18 cellular contexts compared by ENCODE assay signal in the genomic region with DNA sequence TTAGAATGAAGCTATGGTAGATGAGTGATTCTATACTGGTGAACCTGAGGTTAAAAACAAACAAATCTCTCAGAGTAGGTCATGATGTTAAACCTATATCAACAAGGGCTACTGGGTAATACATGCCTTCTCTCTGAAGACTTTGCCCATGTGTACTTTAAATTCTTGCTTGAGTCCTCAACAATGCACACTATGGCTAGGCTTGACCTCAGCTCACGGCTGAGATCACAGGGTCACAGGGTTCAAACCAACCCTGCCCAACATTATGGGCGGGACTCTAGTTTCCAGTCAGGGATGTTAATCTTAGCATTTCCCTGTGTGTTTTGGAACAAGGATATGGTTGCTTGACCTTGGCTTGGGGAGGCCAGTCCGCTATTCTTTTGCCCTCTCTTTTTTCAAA. TPM values are rescaled to one million over a fixed set of nuclear protein-coding genes. Genes with fewer than 3 reads are reported as not detected.
DNase-seq lines count a peak whose midpoint lies in the region; ATAC-seq, FAIRE-seq and TF ChIP-seq lines count a peak whose summit lies in the region.
"Had no signal": no experiment of that assay in that cellular context is flagged by ENCODE, and none has a peak within 500 bp of the region (broad histone marks: within the 10 kb centered on the region; RNA-seq: fewer than 3 reads in every experiment).

No MANE protein-coding gene starts in this region.

- H3K4me1 ChIP-seq in gastroesophageal sphincter (no peaks in the 10 kb centered on the region), small intestine (ENCODE audit: control insufficient read depth in 2 of 2, insufficient read depth in 1 of 2, low read depth in 1 of 2, low read length in 1 of 2) (peaks cover 0 to 5% of the 10 kb centered on the region in 2 donors), A673 (ENCODE audit: insufficient read depth, low read length, poor library complexity, severe bottlenecking) (no peaks in the 10 kb centered on the region), osteoblast (ENCODE audit: insufficient read depth, low read length) (no peaks in the 10 kb centered on the region)

- TF ChIP-seq POLR2A in gastroesophageal sphincter (IDR thresholded peaks at IDR 0.05) = no peak

- no peaks in the 10 kb centered on the region for H3K27me3 ChIP-seq in gastroesophageal sphincter
- no peaks in the 10 kb centered on the region for H3K27me3 ChIP-seq in small intestine (ENCODE audit: control insufficient read depth in 2 of 2, insufficient read depth in 2 of 2, low read length in 2 of 2)
- H3K27me3 ChIP-seq in A673 (replicated peaks; ENCODE audit: insufficient read depth, low read depth, low read length, poor library complexity) = peaks cover 6% of the 10 kb centered on the region
- no peaks in the 10 kb centered on the region for H3K27me3 ChIP-seq in osteoblast (ENCODE audit: insufficient read depth, low read length)
- H3K27me3 ChIP-seq: thyroid gland had no signal

- intact Hi-C loops in activated CD4-positive, alpha-beta memory T cell treated with anti-CD3 and anti-CD28 coated beads for 36 hours (cut with micrococcal nuclease) = loop anchor here (1.0 to 10.0 kb wide), 3 partner anchors 68 to 479 kb away; a partner anchor contains a TSS
- intact Hi-C loops in A673 (cut with micrococcal nuclease; ENCODE audit: unreplicated experiment) = no loop called here

- no peaks in the 10 kb centered on the region for H3K27me3 Mint-ChIP-seq in activated T-cell treated with anti-CD3 and anti-CD28 coated beads, Interleukin-2, amount 50 U/mL, for 72 hours (ENCODE audit: low read depth)
- no peaks in the 10 kb centered on the region for H3K27me3 Mint-ChIP-seq in activated CD4-positive, alpha-beta memory T cell treated with anti-CD3 and anti-CD28 coated beads for 36 hours

- no TSS peak for BruUV-seq in A673 (replicated peaks; lab: Mats Ljungman, UMichigan)

- no peak overlapping the region for H3K27ac ChIP-seq in gastroesophageal sphincter
- H3K27ac ChIP-seq in small intestine (ENCODE audit: low read depth in 1 of 2, low read length in 1 of 2) = no peak overlapping the region
- no peak overlapping the region for H3K27ac ChIP-seq in A673 (ENCODE audit: low read depth, low read length, poor library complexity, severe bottlenecking)
- H3K27ac ChIP-seq in osteoblast (ENCODE audit: low read depth, low read length) = no peak overlapping the region
- H3K27ac ChIP-seq: thyroid gland had no signal

- H3K36me3 Mint-ChIP-seq in activated T-cell treated with anti-CD3 and anti-CD28 coated beads, Interleukin-2, amount 50 U/mL, for 72 hours (ENCODE audit: insufficient read depth in 2 of 2) = peaks cover 28 to 48% of the 10 kb centered on the region in 2 donors
- H3K36me3 Mint-ChIP-seq in activated CD4-positive, alpha-beta memory T cell treated with anti-CD3 and anti-CD28 coated beads for 36 hours = peaks cover 84% of the 10 kb centered on the region
- H3K36me3 Mint-ChIP-seq: naive B cell had no signal

- WGBS in gastroesophageal sphincter (ENCODE audit: low coverage in 1 of 2), 2 donors = 70 to 80% methylated on average over 2 to 3 of the region's 3 CpGs
- 53 to 61% (median 54%) methylated on average over 3 of the region's 3 CpGs for WGBS in small intestine, 3 donors

- H4K20me1 ChIP-seq in osteoblast (ENCODE audit: insufficient read depth, low read length) = no peaks in the 10 kb centered on the region

- POLR2A ChIA-PET in activated CD4-positive, alpha-beta memory T cell treated with anti-CD3 and anti-CD28 coated beads for 36 hours (lab: Charles Lee) = interaction anchor here (0.7 to 11.4 kb wide), 11 partner anchors 6 to 230 kb away, joined by 3 to 204 read pairs (median 5); a partner anchor contains a TSS
- POLR2A ChIA-PET in A673 (lab: Charles Lee; ENCODE audit: low non-redundant PET) = no interaction called here

- ATAC-seq in activated T-cell treated with anti-CD3 and anti-CD28 coated beads, Interleukin-2, amount 50 U/mL, for 72 hours (replicated peaks in 1 of 2) = peak; percentile 23 to 26
- peak; percentile 34 for ATAC-seq in gastroesophageal sphincter

- peaks cover 3 to 4% of the 10 kb centered on the region in 2 donors for H3K9me3 Mint-ChIP-seq in activated T-cell treated with anti-CD3 and anti-CD28 coated beads, Interleukin-2, amount 50 U/mL, for 72 hours
- H3K9me3 Mint-ChIP-seq in activated CD4-positive, alpha-beta memory T cell treated with anti-CD3 and anti-CD28 coated beads for 36 hours = no peaks in the 10 kb centered on the region

- CTCF ChIA-PET in activated CD4-positive, alpha-beta memory T cell treated with anti-CD3 and anti-CD28 coated beads for 36 hours (lab: Charles Lee) = no interaction called here
- CTCF ChIA-PET in A673 (lab: Charles Lee) = no interaction called here

- H3K4me3 Mint-ChIP-seq in activated T-cell treated with anti-CD3 and anti-CD28 coated beads, Interleukin-2, amount 50 U/mL, for 72 hours = peak overlapping the region; percentile 88 to 100
- peak overlapping the region; percentile 86 for H3K4me3 Mint-ChIP-seq in activated CD4-positive, alpha-beta memory T cell treated with anti-CD3 and anti-CD28 coated beads for 36 hours
- H3K4me3 Mint-ChIP-seq: naive B cell had no signal

- H3K4me1 Mint-ChIP-seq in activated T-cell treated with anti-CD3 and anti-CD28 coated beads, Interleukin-2, amount 50 U/mL, for 72 hours (ENCODE audit: low read depth) = peaks cover 93% of the 10 kb centered on the region
- H3K4me1 Mint-ChIP-seq in activated CD4-positive, alpha-beta memory T cell treated with anti-CD3 and anti-CD28 coated beads for 36 hours (ENCODE audit: low read depth) = peaks cover 84% of the 10 kb centered on the region

- no peak for FAIRE-seq in small intestine (lab: Jason Lieb, UNC)
- FAIRE-seq: colon had no signal

- DNase-seq in activated T-cell treated with anti-CD3 and anti-CD28 coated beads, Interleukin-2, amount 50 U/mL, for 72 hours = no peak
- DNase-seq in activated T-cell treated with anti-CD3 and anti-CD28 coated beads for 4 hours (no peak), small intestine (peak; percentile 51), A673 (ENCODE audit: low spot score) (no peak), anterior cingulate cortex (lab: John Stamatoyannopoulos, UW) (no peak), osteoblast (ENCODE audit: insufficient read length, low spot score, missing footprints) (no peak)
- peak; percentile 57 for DNase-seq in activated CD4-positive, alpha-beta memory T cell treated with anti-CD3 and anti-CD28 coated beads for 36 hours
- DNase-seq: Calu3; GF-D8; head of caudate nucleus; KBM-7; naive B cell; NCI-H1417 treated with DMSO at 0.1 percent for 48 hours; stimulated activated CD4-positive, alpha-beta T cell treated with anti-CD3 and anti-CD28 coated beads, Interleukin-1b, Interleukin-23, amount 100 ng/mL, for 48 hours; thyroid gland had no signal

- H2AFZ ChIP-seq in osteoblast (ENCODE audit: low read length) = no peak overlapping the region

- no peak overlapping the region for H3K4me2 ChIP-seq in osteoblast (ENCODE audit: insufficient read depth, low read length)

- H3K9me3 ChIP-seq in gastroesophageal sphincter (no peaks in the 10 kb centered on the region), small intestine (ENCODE audit: control insufficient read depth, low read depth) (no peaks in the 10 kb centered on the region), A673 (ENCODE audit: low read depth, low read length, poor library complexity, severe bottlenecking) (no peaks in the 10 kb centered on the region), osteoblast (ENCODE audit: low read depth, low read length) (no peaks in the 10 kb centered on the region)
- H3K9me3 ChIP-seq: thyroid gland had no signal

- TF ChIP-seq EP300 in gastroesophageal sphincter (IDR thresholded peaks at IDR 0.05) = no peak

- H3K79me2 ChIP-seq in osteoblast (ENCODE audit: insufficient read depth, low read length) = no peaks in the 10 kb centered on the region

- H3K36me3 ChIP-seq in gastroesophageal sphincter (no peaks in the 10 kb centered on the region), small intestine (ENCODE audit: control insufficient read depth in 2 of 2, insufficient read depth in 2 of 2, low read length in 2 of 2) (no peaks in the 10 kb centered on the region), A673 (ENCODE audit: insufficient read depth, low read length, poor library complexity, severe bottlenecking) (no peaks in the 10 kb centered on the region), osteoblast (ENCODE audit: insufficient read depth, low read length) (no peaks in the 10 kb centered on the region)
- H3K36me3 ChIP-seq: thyroid gland had no signal

- no peak overlapping the region for H3K4me3 ChIP-seq in gastroesophageal sphincter
- no peak overlapping the region for H3K4me3 ChIP-seq in small intestine (ENCODE audit: low read depth in 1 of 2, low read length in 2 of 2)
- H3K4me3 ChIP-seq in A673 (ENCODE audit: low read depth, low read length, poor library complexity, severe bottlenecking) = no peak overlapping the region
- H3K4me3 ChIP-seq in osteoblast (ENCODE audit: insufficient read depth, low read length) = no peak overlapping the region
- H3K4me3 ChIP-seq: thyroid gland had no signal

- TF ChIP-seq CTCF in gastroesophageal sphincter (IDR thresholded peaks at IDR 0.05) = no peak
- TF ChIP-seq CTCF in A673 (conservative IDR thresholded peaks at IDR 0.05; ENCODE audit: low read depth, low read length) = no peak
- TF ChIP-seq CTCF in osteoblast (IDR thresholded peaks at IDR 0.05; ENCODE audit: extremely low read depth, low read depth, low read length) = no peak

- H3K27ac Mint-ChIP-seq in activated T-cell treated with anti-CD3 and anti-CD28 coated beads, Interleukin-2, amount 50 U/mL, for 72 hours = peak overlapping the region; percentile 82
- peak overlapping the region; percentile 99 for H3K27ac Mint-ChIP-seq in activated CD4-positive, alpha-beta memory T cell treated with anti-CD3 and anti-CD28 coated beads for 36 hours
- H3K27ac Mint-ChIP-seq: naive B cell had no signal

RNA-seq across cellular contexts. Expression of a gene that starts 7.7 kb away (rescaled TPM):
- 100 to 1,000 TPM; 177 to 206 TPM for total RNA-seq in activated T-cell treated with anti-CD3 and anti-CD28 coated beads, Interleukin-2, amount 50 U/mL, for 72 hours
- 100 to 1,000 TPM; 279 to 285 TPM for total RNA-seq in activated CD4-positive, alpha-beta memory T cell treated with anti-CD3 and anti-CD28 coated beads for 36 hours
- total RNA-seq in gastroesophageal sphincter = 1 to 10 TPM in 2 of 4 donors, under 1 TPM in 2; 0.19 to 2.3 (median 1.4) TPM
- under 1 TPM; under 0.01 to 0.31 (median 0.22) TPM for polyA plus RNA-seq in small intestine
- not detected in 2 replicates for total RNA-seq in A673 (2021)
- total RNA-seq in osteoblast = not detected in 2 replicates
- total RNA-seq: Calu3, kidney epithelial cell had no signal

Comparison
In these comparisons a context has a peak if more than half of its experiments do, and no peak if none do; other contexts are left out.
1. DNase-seq: peak in activated CD4-positive, alpha-beta memory T cell treated with anti-CD3 and anti-CD28 coated beads for 36 hours (single experiment) and small intestine (single experiment); none in activated T-cell treated with anti-CD3 and anti-CD28 coated beads, Interleukin-2, amount 50 U/mL, for 72 hours (0 of 2), activated T-cell treated with anti-CD3 and anti-CD28 coated beads for 4 hours (single experiment), A673 (single experiment), anterior cingulate cortex (0 of 58) and osteoblast (single experiment).
2. RNA of a gene that starts 7.7 kb away (total RNA-seq): 279 to 285 TPM in activated CD4-positive, alpha-beta memory T cell treated with anti-CD3 and anti-CD28 coated beads for 36 hours and 177 to 206 TPM in activated T-cell treated with anti-CD3 and anti-CD28 coated beads, Interleukin-2, amount 50 U/mL, for 72 hours; 0.19 to 2.3 TPM in gastroesophageal sphincter, not detected in A673 and not detected in osteoblast; every median in the first group is over 10 times any median in the second.